19 cellular contexts compared by ENCODE assay signal in the genomic region with DNA sequence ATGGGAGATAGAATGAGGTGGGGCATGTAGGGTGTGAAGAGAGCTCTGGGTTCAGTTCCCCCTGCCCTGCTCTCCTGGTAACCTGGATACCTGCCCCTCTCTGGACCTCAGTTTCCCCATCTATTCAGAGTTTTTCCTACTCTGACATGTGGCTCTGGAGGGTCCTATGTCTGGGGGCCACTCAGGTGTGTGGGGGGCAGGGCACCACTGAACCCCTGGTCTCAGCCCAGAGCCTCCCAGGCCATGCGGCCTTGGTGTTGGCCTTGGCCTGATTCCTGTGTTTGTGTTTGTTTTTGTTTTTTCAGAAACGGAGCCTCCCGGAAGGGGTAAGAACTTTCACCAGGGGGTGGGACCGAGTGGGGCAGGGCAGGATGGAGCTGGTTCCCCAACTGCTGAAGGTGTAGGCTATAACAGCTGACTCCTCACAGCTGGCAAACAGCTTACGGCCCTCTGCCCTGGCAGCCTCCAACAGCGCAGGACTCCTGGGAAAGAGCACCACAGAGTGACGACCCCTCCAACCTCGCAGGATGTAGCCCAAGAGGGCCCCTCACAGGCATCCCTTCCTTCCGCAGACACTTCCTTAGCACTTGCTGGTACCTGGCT. TPM values are rescaled to one million over a fixed set of nuclear protein-coding genes. Genes with fewer than 3 reads are reported as not detected.
DNase-seq lines count a peak whose midpoint lies in the region; ATAC-seq, FAIRE-seq and TF ChIP-seq lines count a peak whose summit lies in the region.
"Had no signal": no experiment of that assay in that cellular context is flagged by ENCODE, and none has a peak within 500 bp of the region (broad histone marks: within the 10 kb centered on the region; RNA-seq: fewer than 3 reads in every experiment).

No MANE protein-coding gene starts in this region.

- DNase-seq in Right ventricle myocardium inferior (ENCODE audit: missing footprints) (peak; percentile 4), heart left ventricle (no peak), HepG2 (ENCODE audit: low spot score) (peak; percentile 63), osteoblast (ENCODE audit: insufficient read length, low spot score, missing footprints) (peak; percentile 59), ecto neural progenitor cell (ENCODE audit: low spot score) (no peak), ACHN (no peak), NCI-H446 treated with DMSO at 0.1 percent for 48 hours (lab: John Stamatoyannopoulos, UW) (no peak)
- DNase-seq: AML-193; Calu3; CD4-positive, alpha-beta T cell; DMS79; GOT3; H9 had no signal

- CTCF ChIA-PET in HepG2 (lab: Yijun Ruan, JAX; ENCODE audit: low intra/inter-chr PET ratio, low total read pairs), result no interaction called here

- peak in 1 of 2 experiments; percentile 88; a peak in 2 of 4 replicates for TF ChIP-seq EP300 in HepG2 (IDR thresholded peaks at IDR 0.05; ENCODE audit: low read depth in 2 of 2, low read length in 2 of 2)
- peak; percentile 68; the same call in 1 of the 2 replicates for TF ChIP-seq EP300 in HepG2 (CRISPR knock-in tag; IDR thresholded peaks at IDR 0.05; ENCODE audit: borderline replicate concordance)

- in situ Hi-C loops in HepG2 (cut with HindIII; ENCODE audit: extremely low pct_ligation_motif_present, low pct_unique_long_range_greater_than_20kb), result no loop called here
- in situ Hi-C loops in ACHN (cut with HindIII; ENCODE audit: low pct_ligation_motif_present, low pct_unique_long_range_greater_than_20kb, low sequenced_read_pairs), result no loop called here

- H3K9me3 ChIP-seq in heart left ventricle (no peaks in the 10 kb centered on the region), HepG2 (ENCODE audit: low read length) (no peaks in the 10 kb centered on the region), osteoblast (ENCODE audit: low read depth, low read length) (no peaks in the 10 kb centered on the region)

- TF ChIP-seq POLR2A in heart left ventricle (IDR thresholded peaks at IDR 0.05) (no peak), HepG2 (IDR thresholded peaks at IDR 0.05; ENCODE audit: insufficient read depth in 1 of 2, low read depth in 2 of 2, low read length in 2 of 2) (no peak; a peak in 1 of 4 replicates)

- no peak overlapping the region for H3K27ac ChIP-seq in heart left ventricle
- H3K27ac ChIP-seq in HepG2 (ENCODE audit: extremely low read length, insufficient read depth, low read length), result peak overlapping the region; percentile 87
- no peak overlapping the region for H3K27ac ChIP-seq in osteoblast (ENCODE audit: low read depth, low read length)
- H3K27ac ChIP-seq: 22Rv1 had no signal

- TF ChIP-seq CTCF in heart left ventricle (IDR thresholded peaks at IDR 0.05) (no peak), HepG2 (CRISPR knock-in tag; IDR thresholded peaks at IDR 0.05) (no peak), osteoblast (IDR thresholded peaks at IDR 0.05; ENCODE audit: extremely low read depth, low read depth, low read length) (no peak)

- H3K36me3 ChIP-seq in heart left ventricle (no peaks in the 10 kb centered on the region), HepG2 (replicated peaks in 1 of 2; ENCODE audit: control insufficient read depth in 1 of 2, insufficient read depth in 2 of 2, low read length in 2 of 2) (peaks cover 17 to 32% of the 10 kb centered on the region in 2 experiments), osteoblast (ENCODE audit: insufficient read depth, low read length) (no peaks in the 10 kb centered on the region)

- peak overlapping the region; percentile 75 for H3K9ac ChIP-seq in HepG2 (ENCODE audit: insufficient read depth, low read depth, low read length)

- H4K20me1 ChIP-seq in HepG2 (ENCODE audit: insufficient read depth, low read length) (no peaks in the 10 kb centered on the region), osteoblast (ENCODE audit: insufficient read depth, low read length) (no peaks in the 10 kb centered on the region)

- H3K4me3 ChIP-seq in heart left ventricle (no peak overlapping the region), HepG2 (replicated peaks in 1 of 3; ENCODE audit: insufficient read depth in 1 of 3, low read depth in 2 of 3, low read length in 3 of 3) (peak overlapping the region; percentile 59 to 76 (median 76)), osteoblast (ENCODE audit: insufficient read depth, low read length) (no peak overlapping the region)
- H3K4me3 ChIP-seq: GM12878 had no signal

- no TSS peak for BruUV-seq in HepG2 (replicated peaks; lab: Mats Ljungman, UMichigan)

- ATAC-seq in Right ventricle myocardium inferior (no peak), heart left ventricle (no peak), HepG2 (peak; percentile 58), GM21737 (IDR thresholded peaks at IDR 0.05; ENCODE audit: unreplicated experiment) (no peak)
- ATAC-seq: GM12878 had no signal

- H3K79me2 ChIP-seq in HepG2 (ENCODE audit: insufficient read depth, low read length) (peaks cover 4% of the 10 kb centered on the region), osteoblast (ENCODE audit: insufficient read depth, low read length) (no peaks in the 10 kb centered on the region)

- POLR2A ChIA-PET in HepG2 (lab: Yijun Ruan, JAX), result interaction anchor here (0.5 to 10.9 kb wide), 20 partner anchors 10 to 153 kb away, joined by 3 to 466 read pairs (median 4); partner anchors contain the start of genes ITIH1, ITIH4 and NEK4

- H3K27me3 ChIP-seq in heart left ventricle (no peaks in the 10 kb centered on the region), HepG2 (ENCODE audit: control insufficient read depth in 1 of 2, insufficient read depth in 2 of 2, low read length in 2 of 2) (no peaks in the 10 kb centered on the region), osteoblast (ENCODE audit: insufficient read depth, low read length) (peaks cover 5% of the 10 kb centered on the region)

- H3K4me2 ChIP-seq in HepG2 (ENCODE audit: low read depth, low read length) (peak overlapping the region; percentile 93), osteoblast (ENCODE audit: insufficient read depth, low read length) (no peak overlapping the region)

- H3K4me1 ChIP-seq in heart left ventricle (no peaks in the 10 kb centered on the region), HepG2 (ENCODE audit: insufficient read depth, low read length) (peaks cover 87% of the 10 kb centered on the region), osteoblast (ENCODE audit: insufficient read depth, low read length) (no peaks in the 10 kb centered on the region)

- H2AFZ ChIP-seq in HepG2 (ENCODE audit: low read length) (no peak overlapping the region), osteoblast (ENCODE audit: low read length) (no peak overlapping the region)

- TF ChIP-seq RAD21 in HepG2 (CRISPR knock-in tag; IDR thresholded peaks at IDR 0.05), result no peak

- intact Hi-C loops in Right ventricle myocardium inferior (cut with DNase I), result no loop called here
- intact Hi-C loops in heart left ventricle (cut with DNase I), result no loop called here
- intact Hi-C loops in HepG2 (cut with micrococcal nuclease; ENCODE audit: unreplicated experiment), result no loop called here

- WGBS in heart left ventricle, 4 donors, result 56 to 69% (median 61%) methylated on average over 4 to 9 of the region's 9 CpGs
- WGBS in HepG2 (ENCODE audit: low lambda C conversion rate), result 18% methylated on average over 6 of the region's 9 CpGs

- FAIRE-seq in HepG2 (lab: Jason Lieb, UNC), result peak; percentile 78
- FAIRE-seq: GM12878 had no signal

RNA-seq across cellular contexts. Expression of gene ITIH3, which starts 0.8 kb away (rescaled TPM):
- 0.43 TPM for total RNA-seq in Right ventricle myocardium inferior
- 1 to 10 TPM in 1 of 9 donors, under 1 TPM in 8; 0.13 to 1.6 (median 0.65) TPM for total RNA-seq in heart left ventricle
- polyA plus RNA-seq in heart left ventricle, result under 1 TPM; 0.19 to 0.76 TPM
- 38.9 and 105 TPM in 2 replicates for total RNA-seq in HepG2 (2016; rRNA removed; fragmentation: Illumina TruSeq; extraction: Trizol)
- total RNA-seq in HepG2 (2016; cell fraction: cytosol; rRNA removed; fragmentation: Illumina TruSeq; extraction: Trizol; ENCODE audit: low read depth), result 10.8 and 12.0 TPM in 2 replicates
- total RNA-seq in HepG2 (2016; cell fraction: insoluble cytoplasmic fraction; rRNA removed; fragmentation: Illumina TruSeq; extraction: Trizol), result 37.6 and 103 TPM in 2 replicates
- 14.7 and 16.8 TPM in 2 replicates for total RNA-seq in HepG2 (2016; cell fraction: membrane; rRNA removed; fragmentation: Illumina TruSeq; extraction: Trizol)
- total RNA-seq in HepG2 (2016; cell fraction: nucleus; rRNA removed; fragmentation: Illumina TruSeq; extraction: Trizol), result 132 and 140 TPM in 2 replicates
- polyA plus RNA-seq in HepG2 (2011; rRNA removed), result 632 and 1,233 TPM in 2 replicates
- 347 and 666 TPM in 2 replicates for polyA plus RNA-seq in HepG2 (2011; cell fraction: cytosol; rRNA removed)
- polyA plus RNA-seq in HepG2 (2011; cell fraction: nucleus; rRNA removed), result 3,464 and 4,379 TPM in 2 replicates
- 718 and 962 TPM in 2 replicates for polyA plus RNA-seq in HepG2 (2012)
- polyA plus RNA-seq in HepG2 (2016; cell fraction: cytosol; fragmentation: Illumina TruSeq; extraction: Trizol; ENCODE audit: low read depth), result 7.0 and 7.3 TPM in 2 replicates
- polyA plus RNA-seq in HepG2 (2016; cell fraction: insoluble cytoplasmic fraction; fragmentation: Illumina TruSeq; extraction: Trizol; ENCODE audit: low read depth), result 31.3 and 36.2 TPM in 2 replicates
- polyA plus RNA-seq in HepG2 (2016; cell fraction: membrane; fragmentation: Illumina TruSeq; extraction: Trizol; ENCODE audit: low read depth), result 10.3 TPM in 2 replicates
- polyA plus RNA-seq in HepG2 (2016; cell fraction: nucleus; fragmentation: Illumina TruSeq; extraction: Trizol; ENCODE audit: insufficient read depth, low read depth), result 273 and 284 TPM in 2 replicates
- polyA minus RNA-seq in HepG2 (2011; rRNA and poly(A)+ RNA removed; ENCODE audit: low replicate concordance), result 0.26 and 415 TPM in 2 replicates
- 134 and 348 TPM in 2 replicates for polyA minus RNA-seq in HepG2 (2011; cell fraction: cytosol; rRNA and poly(A)+ RNA removed)
- polyA minus RNA-seq in HepG2 (2011; cell fraction: nucleus; rRNA and poly(A)+ RNA removed), result 662 and 1,024 TPM in 2 replicates
- under 0.01 TPM in 1 of 2 replicates, not detected in the other for total RNA-seq in osteoblast
- total RNA-seq: A673; Calu3; CD4-positive, alpha-beta T cell; G401; H9 had no signal

RNA-seq across cellular contexts. Expression of gene ITIH1, which starts 18.0 kb away (rescaled TPM):
- not detected for total RNA-seq in Right ventricle myocardium inferior
- under 1 TPM in 2 of 9 donors, not detected in 7; 0.21 to 0.23 TPM for total RNA-seq in heart left ventricle
- polyA plus RNA-seq in heart left ventricle, result under 1 TPM in 1 of 2 donors, not detected in 1; 0.04 TPM
- total RNA-seq in HepG2 (2016; rRNA removed; fragmentation: Illumina TruSeq; extraction: Trizol), result 9.8 and 12.3 TPM in 2 replicates
- 7.6 and 10.0 TPM in 2 replicates for total RNA-seq in HepG2 (2016; cell fraction: cytosol; rRNA removed; fragmentation: Illumina TruSeq; extraction: Trizol; ENCODE audit: low read depth)
- 7.8 and 12.6 TPM in 2 replicates for total RNA-seq in HepG2 (2016; cell fraction: insoluble cytoplasmic fraction; rRNA removed; fragmentation: Illumina TruSeq; extraction: Trizol)
- total RNA-seq in HepG2 (2016; cell fraction: membrane; rRNA removed; fragmentation: Illumina TruSeq; extraction: Trizol), result 10.1 and 13.2 TPM in 2 replicates
- total RNA-seq in HepG2 (2016; cell fraction: nucleus; rRNA removed; fragmentation: Illumina TruSeq; extraction: Trizol), result 10.1 and 14.4 TPM in 2 replicates
- polyA plus RNA-seq in HepG2 (2011; rRNA removed), result 19.6 and 46.5 TPM in 2 replicates
- 19.0 and 27.6 TPM in 2 replicates for polyA plus RNA-seq in HepG2 (2011; cell fraction: cytosol; rRNA removed)
- 84.4 and 124 TPM in 2 replicates for polyA plus RNA-seq in HepG2 (2011; cell fraction: nucleus; rRNA removed)
- polyA plus RNA-seq in HepG2 (2012), result 39.9 and 42.6 TPM in 2 replicates
- 8.5 and 8.8 TPM in 2 replicates for polyA plus RNA-seq in HepG2 (2016; cell fraction: cytosol; fragmentation: Illumina TruSeq; extraction: Trizol; ENCODE audit: low read depth)
- 9.1 and 10.1 TPM in 2 replicates for polyA plus RNA-seq in HepG2 (2016; cell fraction: insoluble cytoplasmic fraction; fragmentation: Illumina TruSeq; extraction: Trizol; ENCODE audit: low read depth)
- 8.5 and 11.6 TPM in 2 replicates for polyA plus RNA-seq in HepG2 (2016; cell fraction: membrane; fragmentation: Illumina TruSeq; extraction: Trizol; ENCODE audit: low read depth)
- 21.9 and 26.1 TPM in 2 replicates for polyA plus RNA-seq in HepG2 (2016; cell fraction: nucleus; fragmentation: Illumina TruSeq; extraction: Trizol; ENCODE audit: insufficient read depth, low read depth)
- polyA minus RNA-seq in HepG2 (2011; rRNA and poly(A)+ RNA removed; ENCODE audit: low replicate concordance), result 17.9 TPM in 1 of 2 replicates, not detected in the other
- 5.0 and 10.8 TPM in 2 replicates for polyA minus RNA-seq in HepG2 (2011; cell fraction: cytosol; rRNA and poly(A)+ RNA removed)
- polyA minus RNA-seq in HepG2 (2011; cell fraction: nucleus; rRNA and poly(A)+ RNA removed), result 9.7 and 16.8 TPM in 2 replicates
- total RNA-seq in osteoblast, result not detected in 2 replicates
- total RNA-seq: A673; CD4-positive, alpha-beta T cell; G401; H9; HT1080 had no signal

RNA-seq across cellular contexts. Expression of gene NEK4, which starts 24.7 kb away (rescaled TPM):
- total RNA-seq in Right ventricle myocardium inferior (20.4 TPM), heart left ventricle (10 to 100 TPM; 13.1 to 21.5 (median 15.2) TPM), HepG2 (2016; rRNA removed; fragmentation: Illumina TruSeq; extraction: Trizol) (38.0 and 38.5 TPM in 2 replicates), osteoblast (22.7 and 24.6 TPM in 2 replicates)
- polyA plus RNA-seq in heart left ventricle (10 to 100 TPM in 1 of 2 donors, 1 to 10 TPM in 1; 2.7 to 11.0 TPM), HepG2 (2011; rRNA removed) (16.5 and 16.7 TPM in 2 replicates)
- total RNA-seq in HepG2 (2016; cell fraction: cytosol; rRNA removed; fragmentation: Illumina TruSeq; extraction: Trizol; ENCODE audit: low read depth), result 18.0 and 19.7 TPM in 2 replicates
- 34.9 and 36.4 TPM in 2 replicates for total RNA-seq in HepG2 (2016; cell fraction: insoluble cytoplasmic fraction; rRNA removed; fragmentation: Illumina TruSeq; extraction: Trizol)
- total RNA-seq in HepG2 (2016; cell fraction: membrane; rRNA removed; fragmentation: Illumina TruSeq; extraction: Trizol), result 51.1 and 53.4 TPM in 2 replicates
- total RNA-seq in HepG2 (2016; cell fraction: nucleus; rRNA removed; fragmentation: Illumina TruSeq; extraction: Trizol), result 26.1 and 33.6 TPM in 2 replicates
- polyA plus RNA-seq in HepG2 (2011; cell fraction: cytosol; rRNA removed), result 8.4 and 11.3 TPM in 2 replicates
- 13.6 and 17.2 TPM in 2 replicates for polyA plus RNA-seq in HepG2 (2011; cell fraction: nucleus; rRNA removed)
- 13.3 and 14.9 TPM in 2 replicates for polyA plus RNA-seq in HepG2 (2012)
- polyA plus RNA-seq in HepG2 (2016; cell fraction: cytosol; fragmentation: Illumina TruSeq; extraction: Trizol; ENCODE audit: low read depth), result 8.7 and 9.1 TPM in 2 replicates
- 27.2 and 31.1 TPM in 2 replicates for polyA plus RNA-seq in HepG2 (2016; cell fraction: insoluble cytoplasmic fraction; fragmentation: Illumina TruSeq; extraction: Trizol; ENCODE audit: low read depth)
- polyA plus RNA-seq in HepG2 (2016; cell fraction: membrane; fragmentation: Illumina TruSeq; extraction: Trizol; ENCODE audit: low read depth), result 22.7 and 22.9 TPM in 2 replicates
- polyA plus RNA-seq in HepG2 (2016; cell fraction: nucleus; fragmentation: Illumina TruSeq; extraction: Trizol; ENCODE audit: insufficient read depth, low read depth), result 31.4 and 31.8 TPM in 2 replicates
- 8.2 and 15.1 TPM in 2 replicates for polyA minus RNA-seq in HepG2 (2011; rRNA and poly(A)+ RNA removed; ENCODE audit: low replicate concordance)
- polyA minus RNA-seq in HepG2 (2011; cell fraction: cytosol; rRNA and poly(A)+ RNA removed), result 12.0 and 14.8 TPM in 2 replicates
- polyA minus RNA-seq in HepG2 (2011; cell fraction: nucleus; rRNA and poly(A)+ RNA removed), result 31.7 and 49.4 TPM in 2 replicates

RNA-seq across cellular contexts. Expression of gene ITIH4, which starts 35.1 kb away (rescaled TPM):
- 5.0 TPM for total RNA-seq in Right ventricle myocardium inferior
- total RNA-seq in heart left ventricle, result 10 to 100 TPM in 1 of 9 donors, 1 to 10 TPM in 8; 1.4 to 11.2 (median 4.3) TPM
- 1 to 10 TPM in 1 of 2 donors, under 1 TPM in 1; 0.76 to 4.1 TPM for polyA plus RNA-seq in heart left ventricle
- 1.5 and 5.3 TPM in 2 replicates for total RNA-seq in HepG2 (2016; rRNA removed; fragmentation: Illumina TruSeq; extraction: Trizol)
- 1.1 and 1.6 TPM in 2 replicates for total RNA-seq in HepG2 (2016; cell fraction: cytosol; rRNA removed; fragmentation: Illumina TruSeq; extraction: Trizol; ENCODE audit: low read depth)
- 2.2 and 6.6 TPM in 2 replicates for total RNA-seq in HepG2 (2016; cell fraction: insoluble cytoplasmic fraction; rRNA removed; fragmentation: Illumina TruSeq; extraction: Trizol)
- 1.0 and 2.3 TPM in 2 replicates for total RNA-seq in HepG2 (2016; cell fraction: membrane; rRNA removed; fragmentation: Illumina TruSeq; extraction: Trizol)
- total RNA-seq in HepG2 (2016; cell fraction: nucleus; rRNA removed; fragmentation: Illumina TruSeq; extraction: Trizol), result 6.0 and 8.7 TPM in 2 replicates
- polyA plus RNA-seq in HepG2 (2011; rRNA removed), result 2.7 and 3.7 TPM in 2 replicates
- 1.1 and 1.6 TPM in 2 replicates for polyA plus RNA-seq in HepG2 (2011; cell fraction: cytosol; rRNA removed)
- polyA plus RNA-seq in HepG2 (2011; cell fraction: nucleus; rRNA removed), result 6.7 and 7.2 TPM in 2 replicates
- 0.95 TPM in 1 of 2 replicates, not detected in the other for polyA plus RNA-seq in HepG2 (2012)
- polyA plus RNA-seq in HepG2 (2016; cell fraction: cytosol; fragmentation: Illumina TruSeq; extraction: Trizol; ENCODE audit: low read depth), result 0.76 and 1.1 TPM in 2 replicates
- polyA plus RNA-seq in HepG2 (2016; cell fraction: insoluble cytoplasmic fraction; fragmentation: Illumina TruSeq; extraction: Trizol; ENCODE audit: low read depth), result 1.3 and 1.6 TPM in 2 replicates
- polyA plus RNA-seq in HepG2 (2016; cell fraction: membrane; fragmentation: Illumina TruSeq; extraction: Trizol; ENCODE audit: low read depth), result 1.2 and 1.4 TPM in 2 replicates
- polyA plus RNA-seq in HepG2 (2016; cell fraction: nucleus; fragmentation: Illumina TruSeq; extraction: Trizol; ENCODE audit: insufficient read depth, low read depth), result 10.2 and 12.6 TPM in 2 replicates
- 1.8 and 2.5 TPM in 2 replicates for polyA minus RNA-seq in HepG2 (2011; rRNA and poly(A)+ RNA removed; ENCODE audit: low replicate concordance)
- polyA minus RNA-seq in HepG2 (2011; cell fraction: cytosol; rRNA and poly(A)+ RNA removed), result 0.59 and 0.97 TPM in 2 replicates
- polyA minus RNA-seq in HepG2 (2011; cell fraction: nucleus; rRNA and poly(A)+ RNA removed), result 0.64 and 2.5 TPM in 2 replicates
- 2.5 and 3.5 TPM in 2 replicates for total RNA-seq in osteoblast
- total RNA-seq: HT1080 had no signal

RNA-seq across cellular contexts. Expression of gene MUSTN1, which starts 39.4 kb away (rescaled TPM):
- total RNA-seq in Right ventricle myocardium inferior, result 26.5 TPM
- total RNA-seq in heart left ventricle, result 100 to 1,000 TPM in 2 of 9 donors, 10 to 100 TPM in 7; 13.5 to 207 (median 32.4) TPM
- polyA plus RNA-seq in heart left ventricle, result 100 to 1,000 TPM in 1 of 2 donors, 10 to 100 TPM in 1; 31.0 to 183 TPM
- 1.3 and 1.4 TPM in 2 replicates for total RNA-seq in HepG2 (2016; rRNA removed; fragmentation: Illumina TruSeq; extraction: Trizol)
- total RNA-seq in HepG2 (2016; cell fraction: cytosol; rRNA removed; fragmentation: Illumina TruSeq; extraction: Trizol; ENCODE audit: low read depth), result 1.1 TPM in 1 of 2 replicates, not detected in the other
- total RNA-seq in HepG2 (2016; cell fraction: insoluble cytoplasmic fraction; rRNA removed; fragmentation: Illumina TruSeq; extraction: Trizol), result 1.8 and 2.0 TPM in 2 replicates
- 0.62 and 1.3 TPM in 2 replicates for total RNA-seq in HepG2 (2016; cell fraction: membrane; rRNA removed; fragmentation: Illumina TruSeq; extraction: Trizol)
- 1.5 and 1.8 TPM in 2 replicates for total RNA-seq in HepG2 (2016; cell fraction: nucleus; rRNA removed; fragmentation: Illumina TruSeq; extraction: Trizol)
- 0.60 and 0.84 TPM in 2 replicates for polyA plus RNA-seq in HepG2 (2011; rRNA removed)
- 0.46 and 0.76 TPM in 2 replicates for polyA plus RNA-seq in HepG2 (2011; cell fraction: cytosol; rRNA removed)
- 8.5 TPM in 2 replicates for polyA plus RNA-seq in HepG2 (2011; cell fraction: nucleus; rRNA removed)
- polyA plus RNA-seq in HepG2 (2012), result 0.59 and 1.6 TPM in 2 replicates
- polyA plus RNA-seq in HepG2 (2016; cell fraction: cytosol; fragmentation: Illumina TruSeq; extraction: Trizol; ENCODE audit: low read depth), result 0.95 and 1.2 TPM in 2 replicates
- polyA plus RNA-seq in HepG2 (2016; cell fraction: insoluble cytoplasmic fraction; fragmentation: Illumina TruSeq; extraction: Trizol; ENCODE audit: low read depth), result 1.7 and 2.2 TPM in 2 replicates
- polyA plus RNA-seq in HepG2 (2016; cell fraction: membrane; fragmentation: Illumina TruSeq; extraction: Trizol; ENCODE audit: low read depth), result 0.33 and 0.93 TPM in 2 replicates
- 4.6 and 6.7 TPM in 2 replicates for polyA plus RNA-seq in HepG2 (2016; cell fraction: nucleus; fragmentation: Illumina TruSeq; extraction: Trizol; ENCODE audit: insufficient read depth, low read depth)
- polyA minus RNA-seq in HepG2 (2011; rRNA and poly(A)+ RNA removed; ENCODE audit: low replicate concordance), result 0.54 TPM in 1 of 2 replicates, not detected in the other
- not detected in 2 replicates for polyA minus RNA-seq in HepG2 (2011; cell fraction: cytosol; rRNA and poly(A)+ RNA removed)
- not detected in 2 replicates for polyA minus RNA-seq in HepG2 (2011; cell fraction: nucleus; rRNA and poly(A)+ RNA removed)
- 1.4 TPM in 1 of 2 replicates, not detected in the other for total RNA-seq in osteoblast
- total RNA-seq: A673, G401, HT1080 had no signal

Comparison
In these comparisons a context has a peak if more than half of its experiments do, and no peak if none do; other contexts are left out.
1. DNase-seq: peak in Right ventricle myocardium inferior (single experiment), HepG2 (single experiment) and osteoblast (single experiment); none in heart left ventricle (0 of 5), ecto neural progenitor cell (single experiment), ACHN (single experiment) and NCI-H446 treated with DMSO at 0.1 percent for 48 hours (single experiment).
2. H3K4me3 ChIP-seq: peak in HepG2 (3 of 3); none in heart left ventricle (0 of 12) and osteoblast (single experiment).